In genomic region chr2:181656450-181657261, GRCh38 we compare ENCODE assay signal across 1 cellular context.
TF ChIP-seq lines count a peak whose summit lies in the region.

Gene CERKL (minus strand): TSS chr2:181657105. CDS start chr2:181657006, 99 bp downstream.

TF ChIP-seq in H1, 55 proteins besides CTCF, POLR2A, EP300 and RAD21 (continued from another document):
- TF ChIP-seq TAF1 (IDR thresholded peaks at IDR 0.05; ENCODE audit: low read depth, low read length) (0 out of 2 replicates have a peak, but pooled peaks have one; percentile 16), KDM5A (IDR thresholded peaks at IDR 0.05; ENCODE audit: low read length) (no peak), SP4 (IDR thresholded peaks at IDR 0.05; ENCODE audit: low read length) (no peak), POU5F1 (IDR thresholded peaks at IDR 0.05; ENCODE audit: low read depth, low read length) (no peak), HDAC2 (IDR thresholded peaks at IDR 0.05; ENCODE audit: borderline replicate concordance in 1 of 2, low read depth in 2 of 2, low read length in 2 of 2) (peak in 1 of 2 experiments; percentile 57; a peak in 2 of 4 replicates), E2F6 (IDR thresholded peaks at IDR 0.05) (peak; percentile 84), ATF3 (IDR thresholded peaks at IDR 0.05; ENCODE audit: insufficient read depth, low read depth, low read length) (no peak), SP1 (IDR thresholded peaks at IDR 0.05; ENCODE audit: low read depth, low read length) (no peak), RBBP5 (IDR thresholded peaks at IDR 0.05; ENCODE audit: borderline replicate concordance, low read depth, low read length) (peak; percentile 99), RNF2 (IDR thresholded peaks at IDR 0.05; ENCODE audit: borderline replicate concordance, low read depth, low read length, missing control alignments, poor library complexity, severe bottlenecking) (no peak), BACH1 (IDR thresholded peaks at IDR 0.05; ENCODE audit: low read length) (peak; percentile 60), SIX5 (IDR thresholded peaks at IDR 0.05; ENCODE audit: low read depth, low read length) (no peak), ATF2 (IDR thresholded peaks at IDR 0.05; ENCODE audit: low read length) (no peak), RFX5 (IDR thresholded peaks at IDR 0.05; ENCODE audit: borderline replicate concordance, low read depth, low read length) (no peak), CREB1 (IDR thresholded peaks at IDR 0.05) (peak; percentile 78), SRF (IDR thresholded peaks at IDR 0.05; ENCODE audit: low read depth, low read length) (no peak), KDM4A (IDR thresholded peaks at IDR 0.05; ENCODE audit: low read depth, low read length, severe bottlenecking) (peak; percentile 89)
